ENCODE assay signal across 8 cellular contexts in genomic region chr14:99234982-99235491, GRCh38. TPM values are rescaled to one million over a fixed set of nuclear protein-coding genes. Genes with fewer than 3 reads are reported as not detected.
A peak's percentile ranks its signal among the peaks of the same experiment; 100 is the strongest.
DNase-seq lines count a peak whose midpoint lies in the region; ATAC-seq and TF ChIP-seq lines count a peak whose summit lies in the region.
"Had no signal": no experiment of that assay in that cellular context is flagged by ENCODE, and none has a peak within 500 bp of the region (broad histone marks: within the 10 kb centered on the region; RNA-seq: fewer than 3 reads in every experiment).

No MANE protein-coding gene starts in this region.

- POLR2A ChIA-PET in WTC11 (lab: Charles Lee) = interaction anchor here (2.3 kb wide), 1 partner anchor 11 kb away, joined by 9 read pairs; no protein-coding TSS in a partner anchor

- CTCF ChIA-PET in WTC11 (lab: Charles Lee) = interaction anchor here (0.7 to 2.2 kb wide), 5 partner anchors 10 to 199 kb away, joined by 4 to 8 read pairs (median 4); no protein-coding TSS in a partner anchor
- CTCF ChIA-PET in activated naive CD4-positive, alpha-beta T cell treated with anti-CD3 and anti-CD28 coated beads for 36 hours (lab: Charles Lee) = interaction anchor here (1.0 to 2.4 kb wide), 7 partner anchors 10 to 1006 kb away, joined by 3 to 10 read pairs (median 5); partner anchors contain the start of gene BCL11B

- H3K27me3 Mint-ChIP-seq in WTC11 (ENCODE audit: low read depth) (no peaks in the 10 kb centered on the region), mesothelial cell of epicardium (ENCODE audit: low read depth) (no peaks in the 10 kb centered on the region)
- H3K27me3 Mint-ChIP-seq in activated naive CD4-positive, alpha-beta T cell treated with anti-CD3 and anti-CD28 coated beads for 36 hours (ENCODE audit: low read depth) = no peaks in the 10 kb centered on the region

- DNase-seq in WTC11 (ENCODE audit: low spot score) = peak; percentile 72
- DNase-seq in activated naive CD4-positive, alpha-beta T cell treated with anti-CD3 and anti-CD28 coated beads for 36 hours = peak; percentile 88
- DNase-seq in mesothelial cell of epicardium (ENCODE audit: low spot score in 2 of 2, unreplicated experiment in 2 of 2) = peak; percentile 52 to 79
- peak in 4 of 6 experiments; percentile 68 to 82 (median 78) for DNase-seq in stimulated activated naive CD4-positive, alpha-beta T cell (lab: John Stamatoyannopoulos, UW)
- no peak for DNase-seq in NCI-H510A (lab: John Stamatoyannopoulos, UW)
- no peak for DNase-seq in GM20000 (ENCODE audit: low spot score)
- DNase-seq in sciatic nerve (ENCODE audit: low spot score) = no peak
- DNase-seq: gastrocnemius medialis had no signal

- ATAC-seq in WTC11 (peak; percentile 40), sciatic nerve (no peak)
- ATAC-seq: gastrocnemius medialis had no signal

- intact Hi-C loops in activated naive CD4-positive, alpha-beta T cell treated with anti-CD3 and anti-CD28 coated beads for 36 hours (cut with micrococcal nuclease) = loop anchor here (1.0 kb wide), 3 partner anchors 8 to 27 kb away; no protein-coding TSS in a partner anchor
- intact Hi-C loops in sciatic nerve (cut with DNase I) = no loop called here

- H3K9me3 Mint-ChIP-seq in WTC11 = no peaks in the 10 kb centered on the region
- no peaks in the 10 kb centered on the region for H3K9me3 Mint-ChIP-seq in activated naive CD4-positive, alpha-beta T cell treated with anti-CD3 and anti-CD28 coated beads for 36 hours
- H3K9me3 Mint-ChIP-seq in mesothelial cell of epicardium = no peaks in the 10 kb centered on the region

- H3K36me3 Mint-ChIP-seq in WTC11 = no peaks in the 10 kb centered on the region
- H3K36me3 Mint-ChIP-seq in activated naive CD4-positive, alpha-beta T cell treated with anti-CD3 and anti-CD28 coated beads for 36 hours (ENCODE audit: low read depth) = peaks cover 43% of the 10 kb centered on the region
- H3K36me3 Mint-ChIP-seq in mesothelial cell of epicardium = no peaks in the 10 kb centered on the region

- no peak for TF ChIP-seq CTCF in WTC11 (IDR thresholded peaks at IDR 0.05)
- no peak for TF ChIP-seq CTCF in mesothelial cell of epicardium (IDR thresholded peaks at IDR 0.05; ENCODE audit: unreplicated experiment)
- TF ChIP-seq CTCF in GM20000 (IDR thresholded peaks at IDR 0.05; ENCODE audit: extremely low read depth, missing control alignments) = no peak

- H3K27ac Mint-ChIP-seq in WTC11 (peak overlapping the region; percentile 70), mesothelial cell of epicardium (peak overlapping the region; percentile 71)
- H3K27ac Mint-ChIP-seq in activated naive CD4-positive, alpha-beta T cell treated with anti-CD3 and anti-CD28 coated beads for 36 hours = peak overlapping the region; percentile 93

- H3K4me1 Mint-ChIP-seq in WTC11 (peaks cover 84% of the 10 kb centered on the region), mesothelial cell of epicardium (peaks cover 53% of the 10 kb centered on the region)
- H3K4me1 Mint-ChIP-seq in activated naive CD4-positive, alpha-beta T cell treated with anti-CD3 and anti-CD28 coated beads for 36 hours (ENCODE audit: low read depth) = peaks cover 94% of the 10 kb centered on the region

- H3K4me3 Mint-ChIP-seq in WTC11 (peak overlapping the region; percentile 77), mesothelial cell of epicardium (peak overlapping the region; percentile 70)
- H3K4me3 Mint-ChIP-seq in activated naive CD4-positive, alpha-beta T cell treated with anti-CD3 and anti-CD28 coated beads for 36 hours = peak overlapping the region; percentile 65

TF ChIP-seq in WTC11, 78 proteins besides CTCF, POLR2A, EP300 and RAD21 (continues in another document):
- TF ChIP-seq NFE2L1 (CRISPR knock-in tag; IDR thresholded peaks at IDR 0.05) = no peak
- no peak for TF ChIP-seq PRDM15 (CRISPR knock-in tag; IDR thresholded peaks at IDR 0.05)
- no peak for TF ChIP-seq CREB1 (CRISPR knock-in tag; IDR thresholded peaks at IDR 0.05)
- TF ChIP-seq, protein P1, sequence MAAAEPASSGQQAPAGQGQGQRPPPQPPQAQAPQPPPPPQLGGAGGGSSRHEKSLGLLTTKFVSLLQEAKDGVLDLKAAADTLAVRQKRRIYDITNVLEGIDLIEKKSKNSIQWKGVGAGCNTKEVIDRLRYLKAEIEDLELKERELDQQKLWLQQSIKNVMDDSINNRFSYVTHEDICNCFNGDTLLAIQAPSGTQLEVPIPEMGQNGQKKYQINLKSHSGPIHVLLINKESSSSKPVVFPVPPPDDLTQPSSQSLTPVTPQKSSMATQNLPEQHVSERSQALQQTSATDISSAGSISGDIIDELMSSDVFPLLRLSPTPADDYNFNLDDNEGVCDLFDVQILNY (CRISPR knock-in tag; IDR thresholded peaks at IDR 0.05) = no peak
- TF ChIP-seq NFATC4 (CRISPR knock-in tag; IDR thresholded peaks at IDR 0.05) = no peak
- TF ChIP-seq, protein P2, sequence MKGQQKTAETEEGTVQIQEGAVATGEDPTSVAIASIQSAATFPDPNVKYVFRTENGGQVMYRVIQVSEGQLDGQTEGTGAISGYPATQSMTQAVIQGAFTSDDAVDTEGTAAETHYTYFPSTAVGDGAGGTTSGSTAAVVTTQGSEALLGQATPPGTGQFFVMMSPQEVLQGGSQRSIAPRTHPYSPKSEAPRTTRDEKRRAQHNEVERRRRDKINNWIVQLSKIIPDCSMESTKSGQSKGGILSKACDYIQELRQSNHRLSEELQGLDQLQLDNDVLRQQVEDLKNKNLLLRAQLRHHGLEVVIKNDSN (CRISPR knock-in tag; IDR thresholded peaks at IDR 0.05) = no peak
- no peak for TF ChIP-seq MYBL2 (CRISPR knock-in tag; IDR thresholded peaks at IDR 0.05)
- TF ChIP-seq, protein P3, sequence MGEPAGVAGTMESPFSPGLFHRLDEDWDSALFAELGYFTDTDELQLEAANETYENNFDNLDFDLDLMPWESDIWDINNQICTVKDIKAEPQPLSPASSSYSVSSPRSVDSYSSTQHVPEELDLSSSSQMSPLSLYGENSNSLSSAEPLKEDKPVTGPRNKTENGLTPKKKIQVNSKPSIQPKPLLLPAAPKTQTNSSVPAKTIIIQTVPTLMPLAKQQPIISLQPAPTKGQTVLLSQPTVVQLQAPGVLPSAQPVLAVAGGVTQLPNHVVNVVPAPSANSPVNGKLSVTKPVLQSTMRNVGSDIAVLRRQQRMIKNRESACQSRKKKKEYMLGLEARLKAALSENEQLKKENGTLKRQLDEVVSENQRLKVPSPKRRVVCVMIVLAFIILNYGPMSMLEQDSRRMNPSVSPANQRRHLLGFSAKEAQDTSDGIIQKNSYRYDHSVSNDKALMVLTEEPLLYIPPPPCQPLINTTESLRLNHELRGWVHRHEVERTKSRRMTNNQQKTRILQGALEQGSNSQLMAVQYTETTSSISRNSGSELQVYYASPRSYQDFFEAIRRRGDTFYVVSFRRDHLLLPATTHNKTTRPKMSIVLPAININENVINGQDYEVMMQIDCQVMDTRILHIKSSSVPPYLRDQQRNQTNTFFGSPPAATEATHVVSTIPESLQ (CRISPR knock-in tag; IDR thresholded peaks at IDR 0.05) = no peak
- TF ChIP-seq, protein P4, sequence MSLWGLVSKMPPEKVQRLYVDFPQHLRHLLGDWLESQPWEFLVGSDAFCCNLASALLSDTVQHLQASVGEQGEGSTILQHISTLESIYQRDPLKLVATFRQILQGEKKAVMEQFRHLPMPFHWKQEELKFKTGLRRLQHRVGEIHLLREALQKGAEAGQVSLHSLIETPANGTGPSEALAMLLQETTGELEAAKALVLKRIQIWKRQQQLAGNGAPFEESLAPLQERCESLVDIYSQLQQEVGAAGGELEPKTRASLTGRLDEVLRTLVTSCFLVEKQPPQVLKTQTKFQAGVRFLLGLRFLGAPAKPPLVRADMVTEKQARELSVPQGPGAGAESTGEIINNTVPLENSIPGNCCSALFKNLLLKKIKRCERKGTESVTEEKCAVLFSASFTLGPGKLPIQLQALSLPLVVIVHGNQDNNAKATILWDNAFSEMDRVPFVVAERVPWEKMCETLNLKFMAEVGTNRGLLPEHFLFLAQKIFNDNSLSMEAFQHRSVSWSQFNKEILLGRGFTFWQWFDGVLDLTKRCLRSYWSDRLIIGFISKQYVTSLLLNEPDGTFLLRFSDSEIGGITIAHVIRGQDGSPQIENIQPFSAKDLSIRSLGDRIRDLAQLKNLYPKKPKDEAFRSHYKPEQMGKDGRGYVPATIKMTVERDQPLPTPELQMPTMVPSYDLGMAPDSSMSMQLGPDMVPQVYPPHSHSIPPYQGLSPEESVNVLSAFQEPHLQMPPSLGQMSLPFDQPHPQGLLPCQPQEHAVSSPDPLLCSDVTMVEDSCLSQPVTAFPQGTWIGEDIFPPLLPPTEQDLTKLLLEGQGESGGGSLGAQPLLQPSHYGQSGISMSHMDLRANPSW (CRISPR knock-in tag; conservative IDR thresholded peaks at IDR 0.05; ENCODE audit: low read depth) = no peak

RNA-seq across cellular contexts. Expression of gene BCL11B, which starts 37.0 kb away (rescaled TPM):
- total RNA-seq in WTC11 (2021) (6.7 to 9.1 TPM (median 7.2 TPM) in 3 replicates), mesothelial cell of epicardium (11.6 to 12.3 TPM (median 11.8 TPM) in 3 replicates), sciatic nerve (0.85 TPM)
- 10 to 100 TPM; 71.7 to 71.9 TPM for total RNA-seq in activated naive CD4-positive, alpha-beta T cell treated with anti-CD3 and anti-CD28 coated beads for 36 hours

Comparison
In these comparisons a context has a peak if more than half of its experiments do, and no peak if none do; other contexts are left out.
1. DNase-seq: peak in WTC11 (single experiment), activated naive CD4-positive, alpha-beta T cell treated with anti-CD3 and anti-CD28 coated beads for 36 hours (single experiment), mesothelial cell of epicardium (2 of 2) and stimulated activated naive CD4-positive, alpha-beta T cell (4 of 6); none in NCI-H510A (single experiment), GM20000 (single experiment) and sciatic nerve (single experiment).
2. Peak in every context shown above with its lines, with median percentiles within 50 percentile points of each other: H3K27ac Mint-ChIP-seq and H3K4me3 Mint-ChIP-seq.